18 cellular contexts compared by ENCODE assay signal in genomic region chr2:238855891-238856580, GRCh38. TPM values are rescaled to one million over a fixed set of nuclear protein-coding genes. Genes with fewer than 3 reads are reported as not detected.
DNase-seq lines count a peak whose midpoint lies in the region; ATAC-seq and TF ChIP-seq lines count a peak whose summit lies in the region.
"Had no signal": no experiment of that assay in that cellular context is flagged by ENCODE, and none has a peak within 500 bp of the region (broad histone marks: within the 10 kb centered on the region; RNA-seq: fewer than 3 reads in every experiment).

No MANE protein-coding gene starts in this region.

- peaks cover 98% of the 10 kb centered on the region for H3K79me2 ChIP-seq in fibroblast of lung (ENCODE audit: control insufficient read depth, insufficient read depth, low read length)

- in situ Hi-C loops in KBM-7 (cut with MboI; ENCODE audit: low pct_unique_long_range_greater_than_20kb, low sequenced_read_pairs) = no loop called here

- H3K9ac ChIP-seq in fibroblast of lung (ENCODE audit: insufficient read depth, low read length) (no peak overlapping the region), subcutaneous abdominal adipose tissue (ENCODE audit: low read length in 5 of 5) (peak overlapping the region in 3 of 5 donors; percentile 13 to 57 (median 29))

- H3K27me3 ChIP-seq in fibroblast of lung (ENCODE audit: control insufficient read depth, insufficient read depth, low read length) = no peaks in the 10 kb centered on the region
- H3K27me3 ChIP-seq in subcutaneous abdominal adipose tissue (ENCODE audit: control insufficient read depth in 5 of 5, insufficient read depth in 4 of 5, low read length in 5 of 5) = no peaks in the 10 kb centered on the region

- peak overlapping the region; percentile 32 for H3K4me2 ChIP-seq in fibroblast of lung (ENCODE audit: extremely low read depth, insufficient read depth, low read length)

- H3K9me3 ChIP-seq in fibroblast of lung (ENCODE audit: control insufficient read depth, insufficient read depth, low read depth, low read length) (no peaks in the 10 kb centered on the region), subcutaneous abdominal adipose tissue (ENCODE audit: control insufficient read depth in 5 of 5, low read length in 5 of 5) (no peaks in the 10 kb centered on the region)
- H3K9me3 ChIP-seq: HAP-1 had no signal

- H3K4me3 ChIP-seq in fibroblast of lung (replicated peaks in 1 of 4; ENCODE audit: control extremely low read depth in 1 of 4, insufficient read depth in 1 of 4, low read depth in 3 of 4, low read length in 4 of 4) (peak overlapping the region in 3 of 4 experiments; percentile 2 to 94 (median 3)), subcutaneous abdominal adipose tissue (ENCODE audit: low read depth in 1 of 5, low read length in 5 of 5) (peak overlapping the region in 3 of 5 donors; percentile 23 to 66 (median 63))
- H3K4me3 ChIP-seq: HAP-1 had no signal

- H3K27ac ChIP-seq in fibroblast of lung (ENCODE audit: insufficient read depth, low read length) (peak overlapping the region; percentile 74), subcutaneous abdominal adipose tissue (ENCODE audit: low read depth, low read length) (peak overlapping the region; percentile 79)
- H3K27ac ChIP-seq: 22Rv1, HL-60 had no signal

- no peak for TF ChIP-seq CTCF in fibroblast of lung (conservative IDR thresholded peaks at IDR 0.05 in 1 of 2, IDR thresholded peaks at IDR 0.05 in 1 of 2; ENCODE audit: low read depth in 1 of 2, low read length in 2 of 2)

- H3K4me1 ChIP-seq in fibroblast of lung (ENCODE audit: control insufficient read depth, extremely low read depth, insufficient read depth, low read length) = peaks cover 7% of the 10 kb centered on the region
- peaks cover 0 to 74% (median 50%) of the 10 kb centered on the region in 5 donors for H3K4me1 ChIP-seq in subcutaneous abdominal adipose tissue (ENCODE audit: control insufficient read depth in 5 of 5, insufficient read depth in 5 of 5, low read length in 5 of 5)
- H3K4me1 ChIP-seq: HAP-1 had no signal

- H3K36me3 ChIP-seq in fibroblast of lung (ENCODE audit: control insufficient read depth, insufficient read depth, low read length) = peaks cover 7% of the 10 kb centered on the region
- H3K36me3 ChIP-seq in subcutaneous abdominal adipose tissue (ENCODE audit: control insufficient read depth in 5 of 5, insufficient read depth in 5 of 5, low read length in 5 of 5) = peaks cover 0 to 9% (median 3%) of the 10 kb centered on the region in 5 donors
- H3K36me3 ChIP-seq: HAP-1 had no signal

- ATAC-seq in GM21447 (IDR thresholded peaks at IDR 0.05; ENCODE audit: unreplicated experiment) = no peak

- no peaks in the 10 kb centered on the region for H4K20me1 ChIP-seq in fibroblast of lung (ENCODE audit: control insufficient read depth, extremely low read depth, insufficient read depth, low read length)

- no peak overlapping the region for H2AFZ ChIP-seq in fibroblast of lung (ENCODE audit: low read length)

- DNase-seq in activated CD8-positive, alpha-beta memory T cell treated with anti-CD3 and anti-CD28 coated beads for 24 hours = peak; percentile 1
- no peak for DNase-seq in activated CD8-positive, alpha-beta memory T cell treated with anti-CD3 and anti-CD28 coated beads, Interleukin-2, amount 50 U/mL, for 4 hours
- peak; percentile 51 for DNase-seq in ELR (ENCODE audit: low read depth)
- no peak for DNase-seq in fibroblast of lung (ENCODE audit: low read depth in 2 of 2)
- no peak for DNase-seq in activated CD4-positive, alpha-beta T cell treated with anti-CD3 and anti-CD28 coated beads, Interleukin-2, amount 50 U/mL, for 4 hours
- DNase-seq in KBM-7 = no peak
- DNase-seq: DMS 273 treated with DMSO at 0.1 percent for 48 hours, NCI-H1436, NCI-H2029 treated with DMSO at 0.1 percent for 48 hours, NCI-H2171 treated with DMSO at 0.1 percent for 48 hours, NCI-H510A, NCI-H774 had no signal

RNA-seq across cellular contexts. Expression of gene TWIST2, which starts 8.2 kb away (rescaled TPM):
- total RNA-seq in fibroblast of lung = 36.0 and 118 TPM in 2 replicates
- 85.2 and 97.7 TPM in 2 replicates for polyA plus RNA-seq in fibroblast of lung
- polyA plus RNA-seq in fibroblast of lung (2012) = 83.8 and 115 TPM in 2 replicates
- polyA minus RNA-seq in fibroblast of lung (ENCODE audit: low replicate concordance) = 24.2 and 33.9 TPM in 2 replicates
- total RNA-seq: SK-MEL-5 had no signal

Comparison
In these comparisons a context has a peak if more than half of its experiments do, and no peak if none do; other contexts are left out.
1. DNase-seq: peak in activated CD8-positive, alpha-beta memory T cell treated with anti-CD3 and anti-CD28 coated beads for 24 hours (single experiment) and ELR (single experiment); none in activated CD8-positive, alpha-beta memory T cell treated with anti-CD3 and anti-CD28 coated beads, Interleukin-2, amount 50 U/mL, for 4 hours (single experiment), fibroblast of lung (0 of 2), activated CD4-positive, alpha-beta T cell treated with anti-CD3 and anti-CD28 coated beads, Interleukin-2, amount 50 U/mL, for 4 hours (0 of 2) and KBM-7 (single experiment).